ENCODE assay signal across 22 cellular contexts in genomic region chr22:23283591-23284503, GRCh38.
DNase-seq lines count a peak whose midpoint lies in the region; ATAC-seq and TF ChIP-seq lines count a peak whose summit lies in the region.
"Had no signal": no experiment of that assay in that cellular context is flagged by ENCODE, and none has a peak within 500 bp of the region (broad histone marks: within the 10 kb centered on the region; RNA-seq: fewer than 3 reads in every experiment).

No MANE protein-coding gene starts in this region.

- 88 to 92% methylated on average over 22 of the region's 22 CpGs for WGBS in sigmoid colon, 2 donors

- peak overlapping the region; percentile 92 for H3K27ac Mint-ChIP-seq in Calu3 (ENCODE audit: unreplicated experiment)
- H3K27ac Mint-ChIP-seq in activated naive CD4-positive, alpha-beta T cell treated with anti-CD3 and anti-CD28 coated beads, Interleukin-2, amount 50 U/mL, for 72 hours: no peak overlapping the region

- H3K27me3 ChIP-seq in ascending aorta (no peaks in the 10 kb centered on the region), sigmoid colon (no peaks in the 10 kb centered on the region)

- H3K36me3 Mint-ChIP-seq in Calu3 (ENCODE audit: insufficient read depth, unreplicated experiment): peaks cover 38% of the 10 kb centered on the region
- no peaks in the 10 kb centered on the region for H3K36me3 Mint-ChIP-seq in activated naive CD4-positive, alpha-beta T cell treated with anti-CD3 and anti-CD28 coated beads, Interleukin-2, amount 50 U/mL, for 72 hours

- H3K4me3 ChIP-seq in ascending aorta (no peak overlapping the region), sigmoid colon (no peak overlapping the region)
- H3K4me3 ChIP-seq: GM12878, smooth muscle cell had no signal

- no peaks in the 10 kb centered on the region for H3K9me3 Mint-ChIP-seq in Calu3 (ENCODE audit: low read depth, unreplicated experiment)
- no peaks in the 10 kb centered on the region for H3K9me3 Mint-ChIP-seq in activated naive CD4-positive, alpha-beta T cell treated with anti-CD3 and anti-CD28 coated beads, Interleukin-2, amount 50 U/mL, for 72 hours

- H3K4me1 Mint-ChIP-seq in Calu3 (ENCODE audit: low read depth, unreplicated experiment): peaks cover 35% of the 10 kb centered on the region

- H3K36me3 ChIP-seq in ascending aorta (peaks cover 35 to 74% of the 10 kb centered on the region in 2 donors), sigmoid colon (peaks cover 0 to 34% (median 10%) of the 10 kb centered on the region in 4 donors)

- H3K9me3 ChIP-seq in ascending aorta (no peaks in the 10 kb centered on the region), sigmoid colon (no peaks in the 10 kb centered on the region)

- CTCF ChIA-PET in Calu3 (lab: Charles Lee): interaction anchor here (3.3 kb wide), 1 partner anchor 105 kb away, joined by 109 read pairs; the partner anchor contains the start of gene BCR

- DNase-seq in Calu3 (no peak), ascending aorta (ENCODE audit: low spot score in 2 of 2) (no peak), left lobe of liver (ENCODE audit: low spot score) (no peak), sigmoid colon (no peak), DMS 273 treated with DMSO at 0.1 percent for 48 hours (lab: John Stamatoyannopoulos, UW) (no peak), LoVo (ENCODE audit: low spot score) (no peak), NCI-H526 (lab: John Stamatoyannopoulos, UW) (no peak)
- no peak for DNase-seq in activated naive CD4-positive, alpha-beta T cell treated with anti-CD3 and anti-CD28 coated beads, Interleukin-2, amount 50 U/mL, for 72 hours (ENCODE audit: low spot score in 2 of 2)
- DNase-seq: activated effector memory CD4-positive, alpha-beta T cell treated with Interleukin-2 at 50 U/mL for 16 hours; GDM1; KBM-7; NCI-H1092 treated with DMSO at 0.1 percent for 48 hours; NCI-H2171; NCI-H82; stimulated activated CD4-positive, alpha-beta T cell treated with anti-CD3 and anti-CD28 coated beads, Interleukin-4, amount 100 ng/mL, for 4 hours; trophoblast cell had no signal

- peaks cover 7 to 35% of the 10 kb centered on the region in 2 donors for H3K4me1 ChIP-seq in ascending aorta
- peaks cover 0 to 61% (median 50%) of the 10 kb centered on the region in 4 donors for H3K4me1 ChIP-seq in sigmoid colon

- peak; percentile 52 for ATAC-seq in left lobe of liver
- no peak for ATAC-seq in activated naive CD4-positive, alpha-beta T cell treated with anti-CD3 and anti-CD28 coated beads, Interleukin-2, amount 50 U/mL, for 72 hours
- ATAC-seq: GM12878, HCT116, SK-N-SH treated with all-trans-retinoic acid at 6 μM for 48 hours had no signal

- no peak for TF ChIP-seq POLR2A in sigmoid colon (IDR thresholded peaks at IDR 0.05)

- no peak for TF ChIP-seq EP300 in sigmoid colon (IDR thresholded peaks at IDR 0.05)

- TF ChIP-seq CTCF in Calu3 (IDR thresholded peaks at IDR 0.05; ENCODE audit: unreplicated experiment): no peak
- no peak for TF ChIP-seq CTCF in ascending aorta (IDR thresholded peaks at IDR 0.05)
- TF ChIP-seq CTCF in sigmoid colon (IDR thresholded peaks at IDR 0.05): no peak

- no TSS peak for BruUV-seq in Calu3 (replicated peaks; lab: Mats Ljungman, UMichigan)

- H3K4me3 Mint-ChIP-seq in Calu3 (ENCODE audit: low read depth, unreplicated experiment): no peak overlapping the region

- intact Hi-C loops in Calu3 (cut with micrococcal nuclease; ENCODE audit: unreplicated experiment): no loop called here
- intact Hi-C loops in ascending aorta (cut with DNase I): loop anchor here (2.0 to 10.0 kb wide), 3 partner anchors 27 to 241 kb away; no protein-coding TSS in a partner anchor
- intact Hi-C loops in sigmoid colon (cut with DNase I): loop anchor here (10.0 kb wide), 2 partner anchors 241 to 329 kb away; no protein-coding TSS in a partner anchor

- peak overlapping the region; percentile 86 to 93 for H3K27ac ChIP-seq in ascending aorta
- H3K27ac ChIP-seq in sigmoid colon: peak overlapping the region; percentile 81 to 91 (median 86)
- H3K27ac ChIP-seq: C4-2B, HL-60 had no signal

- H3K27me3 Mint-ChIP-seq in Calu3 (ENCODE audit: unreplicated experiment): no peaks in the 10 kb centered on the region
